In the genomic region with DNA sequence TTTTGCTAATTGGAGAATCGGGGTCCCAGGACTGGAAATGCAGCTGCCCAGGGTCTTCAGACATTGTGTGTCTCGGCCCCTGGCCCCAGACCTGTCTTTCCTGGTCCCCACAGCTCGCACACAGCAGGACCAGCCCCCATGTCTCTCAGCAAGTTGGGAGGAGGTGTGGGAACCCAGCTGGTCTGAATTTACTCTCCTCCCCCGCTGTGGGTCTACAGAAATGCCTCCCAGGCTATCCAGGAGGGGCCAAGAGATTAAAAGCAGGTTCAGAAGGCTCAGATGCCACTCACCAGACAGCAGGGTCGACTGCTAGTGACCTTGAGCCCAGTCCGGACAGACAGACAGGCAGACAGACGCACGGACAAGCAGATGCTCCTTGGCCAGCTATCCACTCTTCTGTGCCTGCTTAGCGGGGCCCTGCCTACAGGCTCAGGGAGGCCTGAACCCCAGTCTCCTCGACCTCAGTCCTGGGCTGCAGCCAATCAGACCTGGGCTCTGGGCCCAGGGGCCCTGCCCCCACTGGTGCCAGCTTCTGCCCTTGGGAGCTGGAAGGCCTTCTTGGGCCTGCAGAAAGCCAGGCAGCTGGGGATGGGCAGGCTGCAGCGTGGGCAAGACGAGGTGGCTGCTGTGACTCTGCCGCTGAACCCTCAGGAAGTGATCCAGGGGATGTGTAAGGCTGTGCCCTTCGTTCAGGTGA, we compare ENCODE assay signal across 13 cellular contexts. TPM values are rescaled to one million over a fixed set of nuclear protein-coding genes. Genes with fewer than 3 reads are reported as not detected.
DNase-seq lines count a peak whose midpoint lies in the region; ATAC-seq, FAIRE-seq and TF ChIP-seq lines count a peak whose summit lies in the region.
"Had no signal": no experiment of that assay in that cellular context is flagged by ENCODE, and none has a peak within 500 bp of the region (broad histone marks: within the 10 kb centered on the region; RNA-seq: fewer than 3 reads in every experiment).

A gene with protein sequence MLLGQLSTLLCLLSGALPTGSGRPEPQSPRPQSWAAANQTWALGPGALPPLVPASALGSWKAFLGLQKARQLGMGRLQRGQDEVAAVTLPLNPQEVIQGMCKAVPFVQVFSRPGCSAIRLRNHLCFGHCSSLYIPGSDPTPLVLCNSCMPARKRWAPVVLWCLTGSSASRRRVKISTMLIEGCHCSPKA (plus strand): TSS at position 285 of the 697 bp plus-strand sequence. CDS start 85 bp downstream, at position 370.

- H3K9me3 Mint-ChIP-seq in T-helper 2 cell treated with Interferon-gamma antibody and Interleukin-4, amounts not matched to agents 5 μg/mL and 100 μg/mL, for 36 hours: no peaks in the 10 kb centered on the region
- H3K9me3 Mint-ChIP-seq: activated B cell treated with CpG ODN at 0.5 μM for 24 hours; activated T-cell treated with anti-CD3 and anti-CD28 coated beads, Interleukin-2, amount 50 U/mL, for 4 hours had no signal

- no peaks in the 10 kb centered on the region for H3K36me3 Mint-ChIP-seq in T-helper 2 cell treated with Interferon-gamma antibody and Interleukin-4, amounts not matched to agents 5 μg/mL and 100 μg/mL, for 36 hours (ENCODE audit: low read depth)

- no peak within 1 kb of the TSS for H3K27ac Mint-ChIP-seq in T-helper 2 cell treated with Interferon-gamma antibody and Interleukin-4, amounts not matched to agents 5 μg/mL and 100 μg/mL, for 36 hours
- H3K27ac Mint-ChIP-seq: activated B cell treated with CpG ODN at 0.5 μM for 24 hours, progenitor cell of endocrine pancreas had no signal

- no peak within 1 kb of the TSS for H3K4me3 ChIP-seq in Panc1 (ENCODE audit: low read depth in 2 of 2, low read length in 2 of 2)

- H3K4me1 ChIP-seq in Panc1 (ENCODE audit: control insufficient read depth, insufficient read depth, low read length): peaks cover 10% of the 10 kb centered on the region

- peaks cover 6% of the 10 kb centered on the region for H3K4me1 Mint-ChIP-seq in T-helper 2 cell treated with Interferon-gamma antibody and Interleukin-4, amounts not matched to agents 5 μg/mL and 100 μg/mL, for 36 hours (ENCODE audit: low read depth)

- H3K36me3 ChIP-seq in Panc1 (ENCODE audit: control insufficient read depth, insufficient read depth, low read length): no peaks in the 10 kb centered on the region

- peak; percentile 2; the same call in 1 of the 2 replicates for ATAC-seq in Panc1
- no peak for ATAC-seq in GM19351 (IDR thresholded peaks at IDR 0.05; ENCODE audit: unreplicated experiment)
- no peak for ATAC-seq in HG02571 (IDR thresholded peaks at IDR 0.05; ENCODE audit: unreplicated experiment)
- ATAC-seq: activated T-cell treated with anti-CD3 and anti-CD28 coated beads, Interleukin-2, amount 50 U/mL, for 4 hours had no signal

- H3K9me3 ChIP-seq in Panc1 (ENCODE audit: control insufficient read depth, insufficient read depth, low read depth, low read length): no peaks in the 10 kb centered on the region

- BruUV-seq in Panc1 (replicated peaks; lab: Mats Ljungman, UMichigan): no TSS peak

- no peaks in the 10 kb centered on the region for H3K27me3 ChIP-seq in Panc1 (ENCODE audit: control insufficient read depth, insufficient read depth, low read length)

- in situ Hi-C loops in Panc1 (cut with HindIII; ENCODE audit: low pct_unique_long_range_greater_than_20kb, low sequenced_read_pairs): no loop called here

- TF ChIP-seq CTCF in Panc1 (IDR thresholded peaks at IDR 0.05): no peak

- CTCF ChIA-PET in Panc1 (lab: Charles Lee): interaction anchor here (1.0 kb wide), 1 partner anchor 8 kb away, joined by 3 read pairs; no protein-coding TSS in a partner anchor

- H3K27me3 Mint-ChIP-seq in T-helper 2 cell treated with Interferon-gamma antibody and Interleukin-4, amounts not matched to agents 5 μg/mL and 100 μg/mL, for 36 hours (ENCODE audit: low read depth): peaks cover 3% of the 10 kb centered on the region
- H3K27me3 Mint-ChIP-seq: activated B cell treated with CpG ODN at 0.5 μM for 24 hours had no signal

- no peak for FAIRE-seq in frontal cortex (lab: Jason Lieb, UNC)

- DNase-seq in ELF-1 (ENCODE audit: low read depth, low spot score) (peak; percentile 23), Panc1 (ENCODE audit: low read depth, low spot score) (no peak), frontal cortex (ENCODE audit: low spot score in 2 of 2) (peak; percentile 51 to 57), nucleus accumbens (lab: John Stamatoyannopoulos, UW) (peak in 42 of 56 donors; percentile 7 to 78 (median 38)), NCI-H187 (lab: John Stamatoyannopoulos, UW) (no peak)
- no peak for DNase-seq in T-helper 2 cell treated with Interferon-gamma antibody and Interleukin-4, amounts not matched to agents 5 μg/mL and 100 μg/mL, for 36 hours (ENCODE audit: low spot score)
- DNase-seq: activated B cell treated with CpG ODN at 0.5 μM for 24 hours; activated T-cell treated with anti-CD3 and anti-CD28 coated beads, Interleukin-2, amount 50 U/mL, for 4 hours; NCI-H1417 treated with DMSO at 0.1 percent for 48 hours; trophoblast cell had no signal

- H3K4me3 Mint-ChIP-seq in T-helper 2 cell treated with Interferon-gamma antibody and Interleukin-4, amounts not matched to agents 5 μg/mL and 100 μg/mL, for 36 hours: no peak within 1 kb of the TSS
- H3K4me3 Mint-ChIP-seq: activated B cell treated with CpG ODN at 0.5 μM for 24 hours; activated T-cell treated with anti-CD3 and anti-CD28 coated beads, Interleukin-2, amount 50 U/mL, for 4 hours had no signal

- no peak within 1 kb of the TSS for H3K27ac ChIP-seq in Panc1 (ENCODE audit: low read length)

- intact Hi-C loops in Panc1 (cut with micrococcal nuclease; ENCODE audit: unreplicated experiment): no loop called here

- POLR2A ChIA-PET in Panc1 (lab: Charles Lee): interaction anchor here (0.5 kb wide), 1 partner anchor 178 kb away, joined by 3 read pairs; no protein-coding TSS in a partner anchor

RNA-seq across cellular contexts. Expression of the gene that starts here (rescaled TPM):
- total RNA-seq in Panc1 (2021; ENCODE audit: unreplicated experiment): 0.54 TPM
- polyA plus RNA-seq in Panc1 (2012; ENCODE audit: insufficient read length): 1.5 TPM
- under 0.01 TPM for total RNA-seq in frontal cortex
- total RNA-seq: activated B cell treated with CpG ODN at 0.5 μM for 24 hours; activated T-cell treated with anti-CD3 and anti-CD28 coated beads, Interleukin-2, amount 50 U/mL, for 4 hours; progenitor cell of endocrine pancreas had no signal

Comparison
In these comparisons a context has a peak if more than half of its experiments do, and no peak if none do; other contexts are left out.
1. Peak in DNase-seq in frontal cortex; RNA of the gene not detected or under 1 TPM.
2. DNase-seq: peak in ELF-1 (single experiment) and nucleus accumbens (42 of 56); none in Panc1 (single experiment), NCI-H187 (0 of 2) and T-helper 2 cell treated with Interferon-gamma antibody and Interleukin-4, amounts not matched to agents 5 μg/mL and 100 μg/mL, for 36 hours (single experiment).